Comparison of ENCODE assay signal across 8 cellular contexts in the genomic region with DNA sequence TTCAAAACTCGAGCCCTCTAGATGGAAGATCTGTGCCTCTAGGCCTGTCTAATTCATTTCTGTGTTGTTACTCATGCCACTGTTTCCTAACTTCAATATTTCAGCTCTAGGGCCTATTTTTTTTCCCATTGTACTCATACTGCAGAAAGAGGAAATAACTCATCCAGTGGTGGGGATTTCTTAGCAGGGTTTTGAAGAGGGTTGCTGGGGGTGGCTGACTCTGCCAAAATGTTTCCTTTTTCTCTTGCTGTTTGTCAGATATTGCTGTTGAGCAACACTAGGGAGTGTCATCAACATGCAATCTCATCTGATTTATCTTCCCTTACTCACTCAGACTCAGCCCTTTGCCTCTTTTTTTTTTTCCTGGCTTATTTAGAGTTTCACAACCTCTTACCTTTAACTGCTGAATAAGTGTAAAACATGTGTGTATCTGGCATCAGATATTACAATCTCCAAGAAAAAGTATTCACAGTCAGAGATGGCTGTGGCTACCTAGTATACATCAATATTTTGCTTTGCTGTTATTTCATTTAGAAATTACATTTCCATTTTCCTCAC.
DNase-seq lines count a peak whose midpoint lies in the region; ATAC-seq and TF ChIP-seq lines count a peak whose summit lies in the region.

No MANE protein-coding gene starts in this region.

- H3K4me1 Mint-ChIP-seq in mesothelial cell of epicardium, result peaks cover 6% of the 10 kb centered on the region

- peak overlapping the region in 1 of 2 experiments; percentile 45; a peak in 1 of 4 replicates for H4K8ac ChIP-seq in IMR-90 (ENCODE audit: low read depth in 2 of 2, low read length in 2 of 2)

- H4K91ac ChIP-seq in IMR-90 (ENCODE audit: insufficient read depth, low read depth, low read length), result no peak overlapping the region

- H3K9me1 ChIP-seq in IMR-90 (ENCODE audit: insufficient read depth, low read length), result no peaks in the 10 kb centered on the region; the same call in 1 of the 2 replicates

- no CpG with 5 or more reads among the region's 1 CpG for WGBS in IMR-90 (ENCODE audit: extremely low coverage in 2 of 2, insufficient read length in 1 of 2), 2 experiments

- H2BK20ac ChIP-seq in IMR-90 (ENCODE audit: low read depth, low read length), result peak overlapping the region; percentile 63

- intact Hi-C loops in IMR-90 (cut with micrococcal nuclease), result loop anchor here (1.0 to 5.0 kb wide), 2 partner anchors 190 to 300 kb away; a partner anchor contains a TSS

- TF ChIP-seq RAD21 in IMR-90 (IDR thresholded peaks at IDR 0.05; ENCODE audit: low read length), result no peak; the same call in 1 of the 2 replicates

- H2AK9ac ChIP-seq in IMR-90 (replicated peaks; ENCODE audit: low read depth, low read length, poor library complexity), result no peak overlapping the region

- no peaks in the 10 kb centered on the region for H4K20me1 ChIP-seq in IMR-90 (ENCODE audit: insufficient read depth, low read length)

- H3K23ac ChIP-seq in IMR-90 (ENCODE audit: low read depth, low read length), result peak overlapping the region; percentile 46; the same call in 1 of the 2 replicates

- no peaks in the 10 kb centered on the region for H3K9me3 Mint-ChIP-seq in mesothelial cell of epicardium

- H2AK5ac ChIP-seq in IMR-90 (ENCODE audit: low read depth, low read length), result 0 out of 2 replicates have a peak overlapping the region, but pooled peaks have one; percentile 27

- H3K27me3 ChIP-seq in IMR-90 (ENCODE audit: control insufficient read depth, insufficient read depth, low read length), result no peaks in the 10 kb centered on the region

- H3K79me1 ChIP-seq in IMR-90 (ENCODE audit: low read depth in 1 of 2, low read length in 2 of 2), result no peaks in the 10 kb centered on the region

- peaks cover 6% of the 10 kb centered on the region for H3K4me1 ChIP-seq in IMR-90 (ENCODE audit: control insufficient read depth, insufficient read depth, low read length)

- peak; percentile 90 for ATAC-seq in IMR-90 (ENCODE audit: low read depth)

- CTCF ChIA-PET in IMR-90 (lab: Yijun Ruan, JAX), result interaction anchor here (0.6 kb wide), 1 partner anchor 241 kb away, joined by 5 read pairs; no protein-coding TSS in a partner anchor

- dilution Hi-C loops in IMR-90 (cut with HindIII; ENCODE audit: low sequenced_read_pairs, unreplicated experiment), result no loop called here

- no peaks in the 10 kb centered on the region for H3K9me3 ChIP-seq in IMR-90 (ENCODE audit: control insufficient read depth, insufficient read depth, low read length)

- no peak for TF ChIP-seq POLR2A in IMR-90 (IDR thresholded peaks at IDR 0.05; ENCODE audit: low read depth, low read length)

- H2BK5ac ChIP-seq in IMR-90 (ENCODE audit: low read depth, low read length, poor library complexity, severe bottlenecking), result peak overlapping the region; percentile 74

- no peak overlapping the region for H3K4me3 ChIP-seq in IMR-90 (ENCODE audit: insufficient read depth, low read depth, low read length)
- H3K4me3 ChIP-seq in fibroblast of mammary gland (ENCODE audit: control insufficient read depth, low read depth, low read length), result no peak overlapping the region

- no TSS peak for BruUV-seq in IMR-90 (replicated peaks; lab: Mats Ljungman, UMichigan)

- H3K4me3 Mint-ChIP-seq in mesothelial cell of epicardium, result no peak overlapping the region

- no peak overlapping the region for H3K27ac Mint-ChIP-seq in mesothelial cell of epicardium

- no peak overlapping the region for H3K56ac ChIP-seq in IMR-90 (ENCODE audit: extremely low read depth, insufficient read depth, low read length)

- peak overlapping the region; percentile 86; the same call in 1 of the 2 replicates for H3K27ac ChIP-seq in IMR-90 (ENCODE audit: insufficient read depth, low read length)

- peak overlapping the region; percentile 61; the same call in 1 of the 2 replicates for H3K4ac ChIP-seq in IMR-90 (ENCODE audit: low read depth, low read length)

- no peak for TF ChIP-seq CTCF in IMR-90 (conservative IDR thresholded peaks at IDR 0.05; ENCODE audit: low read depth, low read length)
- TF ChIP-seq CTCF in fibroblast of mammary gland (conservative IDR thresholded peaks at IDR 0.05; ENCODE audit: control insufficient read depth, insufficient read depth, low read depth, low read length), result no peak
- no peak for TF ChIP-seq CTCF in mesothelial cell of epicardium (IDR thresholded peaks at IDR 0.05; ENCODE audit: unreplicated experiment)
- TF ChIP-seq CTCF in GM13976 (IDR thresholded peaks at IDR 0.05; ENCODE audit: borderline replicate concordance, control extremely low read depth, extremely low read depth, insufficient read depth, missing control alignments), result no peak

- H3K4me2 ChIP-seq in IMR-90 (ENCODE audit: low read depth, low read length), result peak overlapping the region; percentile 64; the same call in 1 of the 2 replicates

- H3K9ac ChIP-seq in IMR-90 (ENCODE audit: low read depth, low read length), result no peak overlapping the region

- peak overlapping the region; percentile 67; the same call in 1 of the 2 replicates for H2BK120ac ChIP-seq in IMR-90 (ENCODE audit: low read depth, low read length)

- in situ Hi-C loops in IMR-90 (cut with MboI; ENCODE audit: low sequenced_read_pairs), result no loop called here
- in situ Hi-C loops in GM13976 (cut with MboI; ENCODE audit: low sequenced_read_pairs, unreplicated experiment), result no loop called here

- H2AFZ ChIP-seq in IMR-90 (replicated peaks; ENCODE audit: low read length, poor library complexity), result no peak overlapping the region

- H2BK15ac ChIP-seq in IMR-90 (ENCODE audit: low read depth, low read length), result 0 out of 3 replicates have a peak overlapping the region, but pooled peaks have one; percentile 71

- no peaks in the 10 kb centered on the region for H3K36me3 Mint-ChIP-seq in mesothelial cell of epicardium

- DNase-seq in CD1c-positive myeloid dendritic cell (ENCODE audit: extremely low spot score) (peak; percentile 97), IMR-90 (peak; percentile 99), fibroblast of mammary gland (ENCODE audit: low read depth) (peak; percentile 100), pulmonary artery endothelial cell (ENCODE audit: low read depth, low spot score) (peak; percentile 92), mesothelial cell of epicardium (ENCODE audit: low spot score in 2 of 2, unreplicated experiment in 2 of 2) (no peak), GM13976 (ENCODE audit: low spot score) (no peak), DMS 273 treated with DMSO at 0.1 percent for 48 hours (lab: John Stamatoyannopoulos, UW) (no peak)
- peak; percentile 68 to 79 for DNase-seq in activated CD4-positive, alpha-beta T cell treated with anti-CD3 and anti-CD28 coated beads, Interleukin-2, amount 50 U/mL, for 48 hours

- no peaks in the 10 kb centered on the region for H3K36me3 ChIP-seq in IMR-90 (ENCODE audit: control insufficient read depth, insufficient read depth, low read length)

- no peak overlapping the region; the same call in 1 of the 2 replicates for H3K14ac ChIP-seq in IMR-90 (replicated peaks; ENCODE audit: low read depth, low read length)

- POLR2A ChIA-PET in IMR-90 (lab: Charles Lee; ENCODE audit: unreplicated experiment), result interaction anchor here (1.0 kb wide), 1 partner anchor 184 kb away, joined by 5 read pairs; no protein-coding TSS in a partner anchor

- H4K5ac ChIP-seq in IMR-90 (ENCODE audit: low read depth, low read length), result no peak overlapping the region

- H3K18ac ChIP-seq in IMR-90 (ENCODE audit: low read depth, low read length), result no peak overlapping the region

- H3K27me3 Mint-ChIP-seq in mesothelial cell of epicardium (ENCODE audit: low read depth), result no peaks in the 10 kb centered on the region

TF ChIP-seq in IMR-90, 13 proteins besides CTCF, POLR2A, EP300 and RAD21:
- TF ChIP-seq MAFK (IDR thresholded peaks at IDR 0.05; ENCODE audit: low read depth, low read length), result peak; percentile 77
- TF ChIP-seq RFX5 (IDR thresholded peaks at IDR 0.05; ENCODE audit: low read depth, low read length), result no peak
- TF ChIP-seq NFE2L2 (IDR thresholded peaks at IDR 0.05; ENCODE audit: low read depth, low read length), result peak; percentile 93
- TF ChIP-seq CHD1 (IDR thresholded peaks at IDR 0.05; ENCODE audit: low read depth, low read length), result no peak
- TF ChIP-seq CEBPB (IDR thresholded peaks at IDR 0.05; ENCODE audit: low read depth, low read length), result peak; percentile 99
- TF ChIP-seq SMC3 (IDR thresholded peaks at IDR 0.05; ENCODE audit: low read depth, low read length), result peak; percentile 27; the same call in 1 of the 2 replicates
- TF ChIP-seq, protein P1, sequence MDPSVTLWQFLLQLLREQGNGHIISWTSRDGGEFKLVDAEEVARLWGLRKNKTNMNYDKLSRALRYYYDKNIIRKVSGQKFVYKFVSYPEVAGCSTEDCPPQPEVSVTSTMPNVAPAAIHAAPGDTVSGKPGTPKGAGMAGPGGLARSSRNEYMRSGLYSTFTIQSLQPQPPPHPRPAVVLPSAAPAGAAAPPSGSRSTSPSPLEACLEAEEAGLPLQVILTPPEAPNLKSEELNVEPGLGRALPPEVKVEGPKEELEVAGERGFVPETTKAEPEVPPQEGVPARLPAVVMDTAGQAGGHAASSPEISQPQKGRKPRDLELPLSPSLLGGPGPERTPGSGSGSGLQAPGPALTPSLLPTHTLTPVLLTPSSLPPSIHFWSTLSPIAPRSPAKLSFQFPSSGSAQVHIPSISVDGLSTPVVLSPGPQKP (IDR thresholded peaks at IDR 0.05; ENCODE audit: borderline replicate concordance, low read depth, low read length), result no peak
- peak; percentile 84 for TF ChIP-seq FOS (IDR thresholded peaks at IDR 0.05; ENCODE audit: low read depth, low read length)
- TF ChIP-seq, protein P2, sequence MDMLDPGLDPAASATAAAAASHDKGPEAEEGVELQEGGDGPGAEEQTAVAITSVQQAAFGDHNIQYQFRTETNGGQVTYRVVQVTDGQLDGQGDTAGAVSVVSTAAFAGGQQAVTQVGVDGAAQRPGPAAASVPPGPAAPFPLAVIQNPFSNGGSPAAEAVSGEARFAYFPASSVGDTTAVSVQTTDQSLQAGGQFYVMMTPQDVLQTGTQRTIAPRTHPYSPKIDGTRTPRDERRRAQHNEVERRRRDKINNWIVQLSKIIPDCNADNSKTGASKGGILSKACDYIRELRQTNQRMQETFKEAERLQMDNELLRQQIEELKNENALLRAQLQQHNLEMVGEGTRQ (IDR thresholded peaks at IDR 0.05; ENCODE audit: low read depth, low read length), result no peak
- 0 out of 2 replicates have a peak, but pooled peaks have one; percentile 50 for TF ChIP-seq BHLHE40 (IDR thresholded peaks at IDR 0.05; ENCODE audit: low read depth, low read length)
- TF ChIP-seq RCOR1 (IDR thresholded peaks at IDR 0.05; ENCODE audit: insufficient replicate concordance, low read length), result no peak
- 0 out of 2 replicates have a peak, but pooled peaks have one; percentile 16 for TF ChIP-seq MAZ (IDR thresholded peaks at IDR 0.05; ENCODE audit: borderline replicate concordance, low read depth, low read length)
- TF ChIP-seq MXI1 (IDR thresholded peaks at IDR 0.05; ENCODE audit: borderline replicate concordance, low read depth, low read length), result no peak

Comparison
In these comparisons a context has a peak if more than half of its experiments do, and no peak if none do; other contexts are left out.
1. DNase-seq: peak in CD1c-positive myeloid dendritic cell (single experiment), IMR-90 (single experiment), activated CD4-positive, alpha-beta T cell treated with anti-CD3 and anti-CD28 coated beads, Interleukin-2, amount 50 U/mL, for 48 hours (2 of 2), fibroblast of mammary gland (single experiment) and pulmonary artery endothelial cell (single experiment); none in mesothelial cell of epicardium (0 of 2), GM13976 (single experiment) and DMS 273 treated with DMSO at 0.1 percent for 48 hours (single experiment).